Comparison of ENCODE assay signal across 8 cellular contexts in genomic region chr2:216081012-216081411, GRCh38. TPM values are rescaled to one million over a fixed set of nuclear protein-coding genes. Genes with fewer than 3 reads are reported as not detected.
DNase-seq lines count a peak whose midpoint lies in the region; ATAC-seq and TF ChIP-seq lines count a peak whose summit lies in the region.

No MANE protein-coding gene starts in this region.

- peak overlapping the region; percentile 87 for H3K4me3 ChIP-seq in AG04449 (ENCODE audit: low read depth, low read length)
- H3K4me3 ChIP-seq in brain microvascular endothelial cell (ENCODE audit: low read depth, low read length): peak overlapping the region; percentile 80
- peak overlapping the region; percentile 31 for H3K4me3 ChIP-seq in mucosa of descending colon

- no peaks in the 10 kb centered on the region for H3K9me3 ChIP-seq in mucosa of descending colon

- intact Hi-C loops in mucosa of descending colon (cut with DNase I, micrococcal nuclease): no loop called here

- peaks cover 17% of the 10 kb centered on the region for H3K4me1 ChIP-seq in mucosa of descending colon (ENCODE audit: low read depth)

- no peak overlapping the region for H3K27ac ChIP-seq in brain microvascular endothelial cell

- DNase-seq in AG04449 (ENCODE audit: low read depth, low spot score) (no peak), brain microvascular endothelial cell (no peak), mucosa of descending colon (no peak), DMS79 (lab: John Stamatoyannopoulos, UW) (no peak), ACHN (no peak), NCI-H748 (lab: John Stamatoyannopoulos, UW; ENCODE audit: unreplicated experiment) (no peak), inferior parietal cortex (ENCODE audit: extremely low spot score) (no peak)

- CTCF ChIA-PET in AG04449 (lab: Yijun Ruan, JAX): interaction anchor here (1.0 to 1.3 kb wide), 2 partner anchors 33 to 47 kb away, joined by 3 to 5 read pairs; no protein-coding TSS in a partner anchor

- peak; percentile 16 for ATAC-seq in HG03378 (IDR thresholded peaks at IDR 0.05; ENCODE audit: unreplicated experiment)
- ATAC-seq in mucosa of descending colon: peak; percentile 1

- TF ChIP-seq CTCF in AG04449 (IDR thresholded peaks at IDR 0.05; ENCODE audit: insufficient read depth, low read length, missing control alignments): no peak
- TF ChIP-seq CTCF in brain microvascular endothelial cell (IDR thresholded peaks at IDR 0.05; ENCODE audit: low read depth, low read length, missing control alignments): no peak
- TF ChIP-seq CTCF in mucosa of descending colon (IDR thresholded peaks at IDR 0.05): no peak

- no peaks in the 10 kb centered on the region for H3K27me3 ChIP-seq in brain microvascular endothelial cell (replicated peaks)

- no peaks in the 10 kb centered on the region for H3K36me3 ChIP-seq in brain microvascular endothelial cell (replicated peaks)
- H3K36me3 ChIP-seq in mucosa of descending colon (ENCODE audit: low read depth): no peaks in the 10 kb centered on the region

- POLR2A ChIA-PET in AG04449 (lab: Yijun Ruan, JAX): no interaction called here

- in situ Hi-C loops in brain microvascular endothelial cell (cut with HindIII; ENCODE audit: low pct_ligation_motif_present, low sequenced_read_pairs): no loop called here
- in situ Hi-C loops in ACHN (cut with HindIII; ENCODE audit: low pct_ligation_motif_present, low pct_unique_long_range_greater_than_20kb, low sequenced_read_pairs): no loop called here

RNA-seq across cellular contexts. Expression of gene PECR, which starts 0.6 kb away (rescaled TPM):
- total RNA-seq in mucosa of descending colon: 10 to 100 TPM; 19.6 to 31.8 (median 28.8) TPM

RNA-seq across cellular contexts. Expression of gene TMEM169, which starts 0.7 kb away (rescaled TPM):
- total RNA-seq in mucosa of descending colon: under 1 TPM; 0.29 to 0.76 (median 0.39) TPM

RNA-seq across cellular contexts. Expression of gene XRCC5, which starts 28.1 kb away (rescaled TPM):
- 100 to 1,000 TPM; 169 to 207 (median 175) TPM for total RNA-seq in mucosa of descending colon

Comparison
In these comparisons a context has a peak if more than half of its experiments do, and no peak if none do; other contexts are left out.
1. H3K4me3 ChIP-seq: peak in every context shown above with its lines; median percentile 87 in AG04449; 80 in brain microvascular endothelial cell; 31 in mucosa of descending colon.